ENCODE assay signal across 26 cellular contexts in the genomic region with DNA sequence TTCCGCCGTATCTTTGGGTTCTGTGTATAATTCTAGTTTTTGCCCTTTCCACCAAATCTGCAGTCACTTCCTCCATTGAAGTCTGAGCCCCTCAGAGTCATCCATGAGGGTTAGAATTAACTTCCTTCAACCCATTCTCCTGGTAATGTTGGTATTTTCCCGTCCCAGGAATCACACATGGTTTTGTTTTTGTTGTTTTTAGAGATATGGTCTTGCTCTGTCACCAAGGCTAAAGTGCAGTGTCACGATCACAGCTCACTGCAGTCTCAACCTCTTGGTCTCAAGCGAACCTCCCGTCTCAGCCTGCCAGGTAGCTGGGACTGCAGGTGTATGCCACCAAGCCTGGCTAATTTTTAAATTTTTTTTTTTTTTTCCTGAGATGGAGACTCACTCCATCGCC.
"Had no signal": no experiment of that assay in that cellular context is flagged by ENCODE, and none has a peak within 500 bp of the region (broad histone marks: within the 10 kb centered on the region; RNA-seq: fewer than 3 reads in every experiment).

No MANE protein-coding gene starts in this region.

- ATAC-seq: activated CD4-positive, alpha-beta T cell treated with anti-CD3 and anti-CD28 coated beads for 36 hours; activated naive CD4-positive, alpha-beta T cell treated with anti-CD3 and anti-CD28 coated beads, Interleukin-2, amount 50 U/mL, for 72 hours; effector memory CD8-positive, alpha-beta T cell; esophagus mucosa; left lung; naive thymus-derived CD4-positive, alpha-beta T cell; sciatic nerve; stimulated activated naive B cell treated with anti-CD40 and anti-IgM and Interleukin-4, amounts not matched to agents 10 μg/mL and 1 μg/mL and 100 μg/mL, for 72 hours had no signal

- DNase-seq: activated B cell treated with CpG ODN at 0.5 μM for 24 hours; activated CD4-positive, alpha-beta T cell treated with anti-CD3 and anti-CD28 coated beads for 36 hours; activated CD4-positive, alpha-beta T cell treated with anti-CD3 and anti-CD28 coated beads, Interleukin-2, amount 50 U/mL, for 4 hours; activated gamma-delta T cell; activated T-cell treated with anti-CD3 and anti-CD28 coated beads, Interleukin-2, amount 50 U/mL, for 48 hours; colonic mucosa; dorsolateral prefrontal cortex; effector memory CD8-positive, alpha-beta T cell; glutamatergic neuron; kidney glomerular epithelial cell; left lung; naive thymus-derived CD4-positive, alpha-beta T cell; occipital lobe; small intestine; stimulated activated CD4-positive, alpha-beta T cell treated with anti-CD3 and anti-CD28 coated beads, Interleukin-15, amount 100 ng/mL, for 24 hours; stimulated activated naive B cell treated with anti-CD40 and anti-IgM and Interleukin-4, amounts not matched to agents 10 μg/mL and 1 μg/mL and 100 μg/mL, for 72 hours; T1000; testis; trophoblast cell; uterus had no signal

- H3K9me3 ChIP-seq: colonic mucosa, testis had no signal

- H3K4me3 ChIP-seq: colonic mucosa, dorsolateral prefrontal cortex, hepatocyte, left lung, lung, testis, uterus had no signal

- H3K27me3 Mint-ChIP-seq: activated B cell treated with CpG ODN at 0.5 μM for 24 hours; activated CD4-positive, alpha-beta T cell treated with anti-CD3 and anti-CD28 coated beads for 36 hours; effector memory CD8-positive, alpha-beta T cell; naive thymus-derived CD4-positive, alpha-beta T cell; stimulated activated naive B cell treated with anti-CD40 and anti-IgM and Interleukin-4, amounts not matched to agents 10 μg/mL and 1 μg/mL and 100 μg/mL, for 72 hours had no signal

- H3K36me3 ChIP-seq: colonic mucosa, uterus had no signal

- H3K27ac ChIP-seq: colonic mucosa, dorsolateral prefrontal cortex, hepatocyte, left lung, testis, uterus had no signal

- H3K27ac Mint-ChIP-seq: activated B cell treated with CpG ODN at 0.5 μM for 24 hours; activated CD4-positive, alpha-beta T cell treated with anti-CD3 and anti-CD28 coated beads for 36 hours; stimulated activated naive B cell treated with anti-CD40 and anti-IgM and Interleukin-4, amounts not matched to agents 10 μg/mL and 1 μg/mL and 100 μg/mL, for 72 hours had no signal

- H3K4me3 Mint-ChIP-seq: activated B cell treated with CpG ODN at 0.5 μM for 24 hours; activated CD4-positive, alpha-beta T cell treated with anti-CD3 and anti-CD28 coated beads for 36 hours; naive thymus-derived CD4-positive, alpha-beta T cell; neural crest cell; stimulated activated naive B cell treated with anti-CD40 and anti-IgM and Interleukin-4, amounts not matched to agents 10 μg/mL and 1 μg/mL and 100 μg/mL, for 72 hours had no signal

- H3K27me3 ChIP-seq: colonic mucosa, dorsolateral prefrontal cortex, hepatocyte, left lung, testis, uterus had no signal

- H3K4me1 ChIP-seq: colonic mucosa, left lung, testis, uterus had no signal

- H3K9me3 Mint-ChIP-seq: effector memory CD8-positive, alpha-beta T cell had no signal
